In genomic region chr17:80969030-80969673, GRCh38 we compare ENCODE assay signal across 12 cellular contexts. TPM values are rescaled to one million over a fixed set of nuclear protein-coding genes. Genes with fewer than 3 reads are reported as not detected.
DNase-seq lines count a peak whose midpoint lies in the region; ATAC-seq and TF ChIP-seq lines count a peak whose summit lies in the region.
"Had no signal": no experiment of that assay in that cellular context is flagged by ENCODE, and none has a peak within 500 bp of the region (broad histone marks: within the 10 kb centered on the region; RNA-seq: fewer than 3 reads in every experiment).

No MANE protein-coding gene starts in this region.

- POLR2A ChIA-PET in CD8-positive, alpha-beta T cell (lab: Charles Lee), result no interaction called here
- POLR2A ChIA-PET in RWPE1 (lab: Yijun Ruan, JAX; ENCODE audit: low non-redundant PET), result no interaction called here
- POLR2A ChIA-PET in PC-3 (lab: Charles Lee; ENCODE audit: unreplicated experiment), result interaction anchor here (0.7 kb wide), 1 partner anchor 150 kb away, joined by 3 read pairs; no protein-coding TSS in a partner anchor

- H3K4me1 Mint-ChIP-seq in CD8-positive, alpha-beta T cell (ENCODE audit: low read depth), result peaks cover 5% of the 10 kb centered on the region
- H3K4me1 Mint-ChIP-seq in osteocyte (ENCODE audit: unreplicated experiment), result peaks cover 22% of the 10 kb centered on the region

- H3K27ac Mint-ChIP-seq in CD8-positive, alpha-beta T cell, result peak overlapping the region; percentile 37
- H3K27ac Mint-ChIP-seq in osteocyte (ENCODE audit: unreplicated experiment), result peak overlapping the region; percentile 73

- intact Hi-C loops in CD8-positive, alpha-beta T cell (cut with DNase I, micrococcal nuclease), result loop anchor here in 1 of 2 experiments (5.0 kb wide), 1 partner anchor 52 kb away; no protein-coding TSS in a partner anchor
- intact Hi-C loops in PC-3 (cut with micrococcal nuclease), result no loop called here

- no peak overlapping the region for H2AFZ ChIP-seq in PC-3 (ENCODE audit: low read length)

- H3K4me3 Mint-ChIP-seq in CD8-positive, alpha-beta T cell, result no peak overlapping the region
- H3K4me3 Mint-ChIP-seq in osteocyte (ENCODE audit: unreplicated experiment), result no peak overlapping the region

- ATAC-seq in CD8-positive, alpha-beta T cell, result no peak
- ATAC-seq in esophagus mucosa (peak; percentile 9), PC-3 (no peak), GM21390 (IDR thresholded peaks at IDR 0.05; ENCODE audit: unreplicated experiment) (no peak)

- H3K9me3 ChIP-seq in CD8-positive, alpha-beta T cell (ENCODE audit: low read length), result no peaks in the 10 kb centered on the region
- H3K9me3 ChIP-seq in PC-3 (ENCODE audit: low read length), result no peaks in the 10 kb centered on the region
- H3K9me3 ChIP-seq: thoracic aorta had no signal

- H4K20me1 ChIP-seq in PC-3 (ENCODE audit: low read length), result no peaks in the 10 kb centered on the region

- H3K27ac ChIP-seq in CD8-positive, alpha-beta T cell (ENCODE audit: low read depth, low read length), result no peak overlapping the region
- H3K27ac ChIP-seq in RWPE1 (peak overlapping the region; percentile 36), PC-3 (ENCODE audit: low read length) (no peak overlapping the region)

- CTCF ChIA-PET in CD8-positive, alpha-beta T cell (lab: Charles Lee), result interaction anchor here (4.8 kb wide), 1 partner anchor 543 kb away, joined by 53 read pairs; no protein-coding TSS in a partner anchor
- CTCF ChIA-PET in RWPE1 (lab: Yijun Ruan, JAX), result interaction anchor here (0.5 to 0.6 kb wide), 3 partner anchors 271 to 491 kb away, joined by 3 read pairs; no protein-coding TSS in a partner anchor
- CTCF ChIA-PET in PC-3 (lab: Charles Lee), result no interaction called here

- no peaks in the 10 kb centered on the region for H3K27me3 ChIP-seq in CD8-positive, alpha-beta T cell (ENCODE audit: insufficient read depth, low read length)
- H3K27me3 ChIP-seq in PC-3 (ENCODE audit: low read length), result no peaks in the 10 kb centered on the region

- H3K4me1 ChIP-seq in CD8-positive, alpha-beta T cell (ENCODE audit: insufficient read depth, low read length), result peaks cover 19% of the 10 kb centered on the region
- no peaks in the 10 kb centered on the region for H3K4me1 ChIP-seq in PC-3 (ENCODE audit: insufficient read depth, low read length)

- H3K36me3 ChIP-seq in CD8-positive, alpha-beta T cell (ENCODE audit: insufficient read depth, low read length), result no peaks in the 10 kb centered on the region
- H3K36me3 ChIP-seq in PC-3 (ENCODE audit: low read depth, low read length), result no peaks in the 10 kb centered on the region

- no peaks in the 10 kb centered on the region for H3F3A ChIP-seq in PC-3 (ENCODE audit: low read length, unreplicated experiment)

- no peak overlapping the region for H3K4me2 ChIP-seq in PC-3 (ENCODE audit: low read length)

- H3K9ac ChIP-seq in PC-3 (ENCODE audit: low read length), result no peak overlapping the region

- H3K9me3 Mint-ChIP-seq in CD8-positive, alpha-beta T cell, result no peaks in the 10 kb centered on the region
- H3K9me3 Mint-ChIP-seq in osteocyte (ENCODE audit: unreplicated experiment), result no peaks in the 10 kb centered on the region

- no peaks in the 10 kb centered on the region for H3K27me3 Mint-ChIP-seq in CD8-positive, alpha-beta T cell (ENCODE audit: low read depth)
- H3K27me3 Mint-ChIP-seq in osteocyte (ENCODE audit: unreplicated experiment), result no peaks in the 10 kb centered on the region

- H3K79me2 ChIP-seq in PC-3 (ENCODE audit: low read length), result no peaks in the 10 kb centered on the region

- DNase-seq in CD8-positive, alpha-beta T cell, result no peak
- DNase-seq in RWPE1 (ENCODE audit: low spot score), result no peak
- no peak for DNase-seq in osteocyte (ENCODE audit: extremely low spot score, unreplicated experiment)
- no peak for DNase-seq in COLO829 (ENCODE audit: low spot score)
- no peak for DNase-seq in PC-3
- DNase-seq in GM19238 (ENCODE audit: insufficient read length, low spot score), result no peak
- DNase-seq: activated CD4-positive, alpha-beta T cell treated with anti-CD3 and anti-CD28 coated beads for 48 hours; amniotic stem cell; left cardiac atrium had no signal

- no TSS peak for BruUV-seq in PC-3 (replicated peaks; lab: Mats Ljungman, UMichigan)

- no peak overlapping the region for H3K4me3 ChIP-seq in CD8-positive, alpha-beta T cell (ENCODE audit: low read depth, low read length)
- no peak overlapping the region for H3K4me3 ChIP-seq in PC-3 (ENCODE audit: low read length)
- H3K4me3 ChIP-seq: thoracic aorta had no signal

- no peak for TF ChIP-seq CTCF in CD8-positive, alpha-beta T cell (IDR thresholded peaks at IDR 0.05)
- TF ChIP-seq CTCF in RWPE1 (conservative IDR thresholded peaks at IDR 0.05; ENCODE audit: low read depth) (no peak), osteocyte (IDR thresholded peaks at IDR 0.05) (no peak), PC-3 (conservative IDR thresholded peaks at IDR 0.05; ENCODE audit: low read depth, low read length) (no peak)

- peaks cover 19% of the 10 kb centered on the region for H3K36me3 Mint-ChIP-seq in CD8-positive, alpha-beta T cell
- peaks cover 8% of the 10 kb centered on the region for H3K36me3 Mint-ChIP-seq in osteocyte (ENCODE audit: unreplicated experiment)

- no peaks in the 10 kb centered on the region for H3K9me2 ChIP-seq in PC-3 (replicated peaks; ENCODE audit: low read length)

RNA-seq across cellular contexts. Expression of gene CHMP6, which starts 22.5 kb away (rescaled TPM):
- total RNA-seq in CD8-positive, alpha-beta T cell, result 10 to 100 TPM; 10.6 to 11.5 TPM
- total RNA-seq in esophagus mucosa (22.2 TPM), osteocyte (31.1 and 35.9 TPM in 2 replicates), PC-3 (2014; rRNA removed) (26.1 and 33.0 TPM in 2 replicates)
